Comparison of ENCODE assay signal across 10 cellular contexts in genomic region chr4:5206391-5206790, GRCh38.
DNase-seq lines count a peak whose midpoint lies in the region; ATAC-seq and TF ChIP-seq lines count a peak whose summit lies in the region.
"Had no signal": no experiment of that assay in that cellular context is flagged by ENCODE, and none has a peak within 500 bp of the region (broad histone marks: within the 10 kb centered on the region; RNA-seq: fewer than 3 reads in every experiment).

No MANE protein-coding gene starts in this region.

- TF ChIP-seq EP300 in ovary (IDR thresholded peaks at IDR 0.05), result no peak

- H3K27me3 ChIP-seq in uterus (no peaks in the 10 kb centered on the region), ovary (no peaks in the 10 kb centered on the region)
- H3K27me3 ChIP-seq: BLaER1 treated with 17β-estradiol and CSF1 and Interleukin-3, amounts not matched to agents 10 nM and 100 nM had no signal

- intact Hi-C loops in left ventricle myocardium superior (cut with micrococcal nuclease), result no loop called here
- intact Hi-C loops in uterus (cut with DNase I; ENCODE audit: low total_unique reads), result no loop called here
- intact Hi-C loops in ovary (cut with DNase I), result no loop called here

- DNase-seq in NCI-H82 (lab: John Stamatoyannopoulos, UW), result peak; percentile 45
- DNase-seq in NCI-H82 treated with DMSO at 0.1 percent for 48 hours (lab: John Stamatoyannopoulos, UW; ENCODE audit: unreplicated experiment), result no peak
- peak; percentile 64 for DNase-seq in T1000 (lab: John Stamatoyannopoulos, UW)
- peak; percentile 36 for DNase-seq in left ventricle myocardium superior
- DNase-seq in uterus, result peak; percentile 50 to 60
- no peak for DNase-seq in stimulated activated naive CD4-positive, alpha-beta T cell treated with Interleukin-2 at 50 U/mL for 16 hours (lab: John Stamatoyannopoulos, UW)
- DNase-seq in ovary, result no peak
- DNase-seq: activated naive CD4-positive, alpha-beta T cell treated with anti-CD3 and anti-CD28 coated beads, Interleukin-2, amount 50 U/mL, for 16 hours had no signal

- TF ChIP-seq POLR2A in uterus (IDR thresholded peaks at IDR 0.05) (no peak), ovary (IDR thresholded peaks at IDR 0.05) (no peak)

- ATAC-seq in left ventricle myocardium superior, result peak; percentile 81
- ATAC-seq in HG03565 (IDR thresholded peaks at IDR 0.05; ENCODE audit: unreplicated experiment), result no peak

- H3K36me3 ChIP-seq in uterus, result no peaks in the 10 kb centered on the region
- H3K36me3 ChIP-seq in ovary, result no peaks in the 10 kb centered on the region

- peak overlapping the region in 1 of 2 donors; percentile 43 for H3K27ac ChIP-seq in uterus
- no peak overlapping the region for H3K27ac ChIP-seq in ovary
- H3K27ac ChIP-seq: BLaER1 treated with 17β-estradiol and CSF1 and Interleukin-3, amounts not matched to agents 10 nM and 100 nM had no signal

- WGBS in ovary, 3 donors, result 21 to 36% (median 28%) methylated on average over 9 of the region's 9 CpGs

- no peak for TF ChIP-seq CTCF in uterus (IDR thresholded peaks at IDR 0.05)
- TF ChIP-seq CTCF in ovary (IDR thresholded peaks at IDR 0.05), result no peak

- H3K4me1 ChIP-seq in uterus (peaks cover 0 to 4% of the 10 kb centered on the region in 2 donors), ovary (ENCODE audit: insufficient read depth) (no peaks in the 10 kb centered on the region)

- no peak overlapping the region for H3K4me3 ChIP-seq in uterus
- no peak overlapping the region for H3K4me3 ChIP-seq in ovary
- H3K4me3 ChIP-seq: BLaER1 treated with 17β-estradiol and CSF1 and Interleukin-3, amounts not matched to agents 10 nM and 100 nM had no signal

- H3K9me3 ChIP-seq in uterus, result no peaks in the 10 kb centered on the region
- no peaks in the 10 kb centered on the region for H3K9me3 ChIP-seq in ovary

Comparison
In these comparisons a context has a peak if more than half of its experiments do, and no peak if none do; other contexts are left out.
1. DNase-seq: peak in NCI-H82 (single experiment), T1000 (single experiment), left ventricle myocardium superior (single experiment) and uterus (2 of 2); none in NCI-H82 treated with DMSO at 0.1 percent for 48 hours (single experiment), stimulated activated naive CD4-positive, alpha-beta T cell treated with Interleukin-2 at 50 U/mL for 16 hours (single experiment) and ovary (0 of 5).